10 cellular contexts compared by ENCODE assay signal in the genomic region with DNA sequence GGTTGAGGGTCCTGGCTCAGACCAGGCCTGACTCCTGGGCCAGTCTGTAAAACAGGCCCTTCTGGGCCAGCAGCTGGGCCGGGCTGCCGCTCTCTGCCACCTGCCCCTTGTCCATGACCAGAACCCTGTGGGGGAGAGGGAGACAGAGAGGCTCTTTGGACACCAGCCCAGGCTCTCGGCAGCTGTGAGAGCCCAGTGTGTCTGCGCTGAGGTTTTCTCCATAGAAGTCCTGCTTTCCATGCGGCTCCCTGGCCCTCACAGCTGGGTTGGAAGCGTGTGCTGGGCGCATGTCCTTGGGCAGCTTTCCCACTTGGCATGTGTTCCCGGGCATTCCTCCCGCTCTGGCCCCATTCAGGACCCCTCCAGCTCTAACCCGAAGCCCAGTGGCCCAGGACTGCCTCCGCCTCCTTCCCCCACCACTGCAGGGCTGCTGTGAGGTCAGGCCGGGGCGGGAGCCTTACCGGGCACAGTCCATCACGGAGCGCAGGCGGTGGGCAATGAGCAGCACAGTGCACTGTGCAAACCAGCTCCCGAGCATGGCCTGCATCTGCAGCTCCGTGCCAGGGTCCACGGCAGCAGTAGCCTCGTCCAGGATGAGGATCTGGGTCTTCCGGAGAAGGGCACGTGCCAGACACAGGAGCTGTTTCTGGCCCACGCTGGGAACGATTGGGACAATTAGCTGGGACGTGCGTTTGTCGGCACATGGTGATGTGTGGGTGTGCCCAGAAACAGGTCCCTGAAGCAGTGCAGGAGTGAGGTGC.
DNase-seq lines count a peak whose midpoint lies in the region; ATAC-seq and TF ChIP-seq lines count a peak whose summit lies in the region.
"Had no signal": no experiment of that assay in that cellular context is flagged by ENCODE, and none has a peak within 500 bp of the region (broad histone marks: within the 10 kb centered on the region; RNA-seq: fewer than 3 reads in every experiment).

No MANE protein-coding gene starts in this region.

- no peak overlapping the region for H3K4ac ChIP-seq in IMR-90 (ENCODE audit: low read depth, low read length)

- no peak overlapping the region for H2BK120ac ChIP-seq in IMR-90 (ENCODE audit: low read depth, low read length)

- no peak overlapping the region for H3K14ac ChIP-seq in IMR-90 (replicated peaks; ENCODE audit: low read depth, low read length)

- H3K4me1 Mint-ChIP-seq in stimulated activated memory B cell treated with anti-CD40 and anti-IgM and Interleukin-4, amounts not matched to agents 10 μg/mL and 1 μg/mL and 100 μg/mL, for 72 hours = no peaks in the 10 kb centered on the region

- H4K8ac ChIP-seq in IMR-90 (ENCODE audit: low read depth in 2 of 2, low read length in 2 of 2) = no peak overlapping the region

- peaks cover 7% of the 10 kb centered on the region for H3K27me3 Mint-ChIP-seq in stimulated activated memory B cell treated with anti-CD40 and anti-IgM and Interleukin-4, amounts not matched to agents 10 μg/mL and 1 μg/mL and 100 μg/mL, for 72 hours
- H3K27me3 Mint-ChIP-seq: activated T-cell treated with anti-CD3 and anti-CD28 coated beads, Interleukin-2, amount 50 U/mL, for 24 hours had no signal

- H3K56ac ChIP-seq in IMR-90 (ENCODE audit: extremely low read depth, insufficient read depth, low read length) = no peak overlapping the region

- 28% methylated on average over 11 of the region's 28 CpGs; no CpG with 5 or more reads in 1 of the 2 experiments for WGBS in IMR-90 (ENCODE audit: extremely low coverage in 2 of 2, insufficient read length in 1 of 2), 2 experiments

- H3K23ac ChIP-seq in IMR-90 (ENCODE audit: low read depth, low read length) = no peak overlapping the region

- H3K36me3 ChIP-seq in IMR-90 (ENCODE audit: control insufficient read depth, insufficient read depth, low read length) = peaks cover 25% of the 10 kb centered on the region

- CTCF ChIA-PET in IMR-90 (lab: Yijun Ruan, JAX) = no interaction called here
- CTCF ChIA-PET in GM10248 (lab: Yijun Ruan, JAX) = no interaction called here

- peaks cover 11% of the 10 kb centered on the region for H3K4me1 ChIP-seq in IMR-90 (ENCODE audit: control insufficient read depth, insufficient read depth, low read length)

- H2AK9ac ChIP-seq in IMR-90 (replicated peaks; ENCODE audit: low read depth, low read length, poor library complexity) = no peak overlapping the region

- H2BK20ac ChIP-seq in IMR-90 (ENCODE audit: low read depth, low read length) = no peak overlapping the region

- no peak overlapping the region for H4K5ac ChIP-seq in IMR-90 (ENCODE audit: low read depth, low read length)

- H2BK5ac ChIP-seq in IMR-90 (ENCODE audit: low read depth, low read length, poor library complexity, severe bottlenecking) = no peak overlapping the region

- H3K36me3 Mint-ChIP-seq in stimulated activated memory B cell treated with anti-CD40 and anti-IgM and Interleukin-4, amounts not matched to agents 10 μg/mL and 1 μg/mL and 100 μg/mL, for 72 hours = peaks cover 9% of the 10 kb centered on the region

- peaks cover 13% of the 10 kb centered on the region; the same call in 1 of the 2 replicates for H3K9me1 ChIP-seq in IMR-90 (ENCODE audit: insufficient read depth, low read length)

- no peaks in the 10 kb centered on the region for H3K27me3 ChIP-seq in IMR-90 (ENCODE audit: control insufficient read depth, insufficient read depth, low read length)

- TF ChIP-seq CTCF in IMR-90 (conservative IDR thresholded peaks at IDR 0.05; ENCODE audit: low read depth, low read length) = no peak
- TF ChIP-seq CTCF in GM10248 (IDR thresholded peaks at IDR 0.05; ENCODE audit: control extremely low read depth, extremely low read depth, low read depth, missing control alignments) = no peak

- no peak for TF ChIP-seq POLR2A in IMR-90 (IDR thresholded peaks at IDR 0.05; ENCODE audit: low read depth, low read length)

- no peak overlapping the region for H2AFZ ChIP-seq in IMR-90 (replicated peaks; ENCODE audit: low read length, poor library complexity)

- peaks cover 5 to 34% of the 10 kb centered on the region in 2 experiments; a peak in 2 of 4 replicates for H3K79me1 ChIP-seq in IMR-90 (ENCODE audit: low read depth in 1 of 2, low read length in 2 of 2)

- H3K4me3 ChIP-seq in IMR-90 (ENCODE audit: insufficient read depth, low read depth, low read length) = no peak overlapping the region
- H3K4me3 ChIP-seq: SK-N-MC had no signal

- no peaks in the 10 kb centered on the region for H3K9me3 ChIP-seq in IMR-90 (ENCODE audit: control insufficient read depth, insufficient read depth, low read length)

- no peak overlapping the region for H3K9ac ChIP-seq in IMR-90 (ENCODE audit: low read depth, low read length)

- no peak overlapping the region for H3K18ac ChIP-seq in IMR-90 (ENCODE audit: low read depth, low read length)

- H3K27ac Mint-ChIP-seq in stimulated activated memory B cell treated with anti-CD40 and anti-IgM and Interleukin-4, amounts not matched to agents 10 μg/mL and 1 μg/mL and 100 μg/mL, for 72 hours = no peak overlapping the region
- H3K27ac Mint-ChIP-seq: activated T-cell treated with anti-CD3 and anti-CD28 coated beads, Interleukin-2, amount 50 U/mL, for 24 hours had no signal

- H3K9me3 Mint-ChIP-seq in stimulated activated memory B cell treated with anti-CD40 and anti-IgM and Interleukin-4, amounts not matched to agents 10 μg/mL and 1 μg/mL and 100 μg/mL, for 72 hours = peaks cover 4% of the 10 kb centered on the region
- H3K9me3 Mint-ChIP-seq: activated T-cell treated with anti-CD3 and anti-CD28 coated beads, Interleukin-2, amount 50 U/mL, for 24 hours had no signal

- DNase-seq in IMR-90 (peak; percentile 76), cerebellum (ENCODE audit: low spot score) (peak; percentile 8), left colon (peak; percentile 36 to 81), GM10248 (ENCODE audit: extremely low spot score) (no peak)
- no peak for DNase-seq in stimulated activated CD4-positive, alpha-beta T cell treated with anti-CD3 and anti-CD28 coated beads, Interleukin-12 subunit alpha, Interleukin-12 subunit beta, amount 100 ng/mL, for 4 hours
- DNase-seq: activated T-cell treated with anti-CD3 and anti-CD28 coated beads, Interleukin-2, amount 50 U/mL, for 24 hours had no signal

- BruUV-seq in IMR-90 (replicated peaks; lab: Mats Ljungman, UMichigan) = no TSS peak

- H3K4me2 ChIP-seq in IMR-90 (ENCODE audit: low read depth, low read length) = peak overlapping the region; percentile 2; the same call in 1 of the 2 replicates

- H4K20me1 ChIP-seq in IMR-90 (ENCODE audit: insufficient read depth, low read length) = peaks cover 55% of the 10 kb centered on the region

- H3K4me3 Mint-ChIP-seq in stimulated activated memory B cell treated with anti-CD40 and anti-IgM and Interleukin-4, amounts not matched to agents 10 μg/mL and 1 μg/mL and 100 μg/mL, for 72 hours = no peak overlapping the region
- H3K4me3 Mint-ChIP-seq: activated T-cell treated with anti-CD3 and anti-CD28 coated beads, Interleukin-2, amount 50 U/mL, for 24 hours had no signal

- in situ Hi-C loops in IMR-90 (cut with MboI; ENCODE audit: low sequenced_read_pairs) = no loop called here

- dilution Hi-C loops in IMR-90 (cut with HindIII; ENCODE audit: low sequenced_read_pairs, unreplicated experiment) = no loop called here

- TF ChIP-seq RAD21 in IMR-90 (IDR thresholded peaks at IDR 0.05; ENCODE audit: low read length) = no peak

- H2AK5ac ChIP-seq in IMR-90 (ENCODE audit: low read depth, low read length) = no peak overlapping the region

- ATAC-seq in IMR-90 (ENCODE audit: low read depth) = peak; percentile 64
- peak; percentile 26 for ATAC-seq in left colon
- peak; percentile 37 for ATAC-seq in stimulated activated memory B cell treated with anti-CD40 and anti-IgM and Interleukin-4, amounts not matched to agents 10 μg/mL and 1 μg/mL and 100 μg/mL, for 72 hours
- ATAC-seq in GM19023 (IDR thresholded peaks at IDR 0.05; ENCODE audit: unreplicated experiment) = no peak
- no peak for ATAC-seq in HG03139 (IDR thresholded peaks at IDR 0.05; ENCODE audit: unreplicated experiment)

- intact Hi-C loops in IMR-90 (cut with micrococcal nuclease) (no loop called here), left colon (cut with DNase I, micrococcal nuclease) (no loop called here)

- H3K27ac ChIP-seq in IMR-90 (ENCODE audit: insufficient read depth, low read length) = peak overlapping the region; percentile 8; the same call in 1 of the 2 replicates
- H3K27ac ChIP-seq: SK-N-MC had no signal

- H2BK15ac ChIP-seq in IMR-90 (ENCODE audit: low read depth, low read length) = no peak overlapping the region

- POLR2A ChIA-PET in IMR-90 (lab: Charles Lee; ENCODE audit: unreplicated experiment) (no interaction called here), GM10248 (lab: Yijun Ruan, JAX) (no interaction called here)

- no peak overlapping the region for H4K91ac ChIP-seq in IMR-90 (ENCODE audit: insufficient read depth, low read depth, low read length)

TF ChIP-seq in IMR-90, 13 proteins besides CTCF, POLR2A, EP300 and RAD21:
- TF ChIP-seq NFE2L2 (IDR thresholded peaks at IDR 0.05; ENCODE audit: low read depth, low read length) (no peak), MXI1 (IDR thresholded peaks at IDR 0.05; ENCODE audit: borderline replicate concordance, low read depth, low read length) (peak; percentile 62; the same call in 1 of the 2 replicates)

Comparison
In these comparisons a context has a peak if more than half of its experiments do, and no peak if none do; other contexts are left out.
1. ATAC-seq: peak in IMR-90 (single experiment), left colon (single experiment) and stimulated activated memory B cell treated with anti-CD40 and anti-IgM and Interleukin-4, amounts not matched to agents 10 μg/mL and 1 μg/mL and 100 μg/mL, for 72 hours (single experiment); none in GM19023 (single experiment) and HG03139 (single experiment).
2. DNase-seq: peak in IMR-90 (single experiment), cerebellum (single experiment) and left colon (2 of 2); none in stimulated activated CD4-positive, alpha-beta T cell treated with anti-CD3 and anti-CD28 coated beads, Interleukin-12 subunit alpha, Interleukin-12 subunit beta, amount 100 ng/mL, for 4 hours (single experiment) and GM10248 (single experiment).